ENCODE assay signal across 18 cellular contexts in genomic region chr16:83066011-83066410, GRCh38.
"Had no signal": no experiment of that assay in that cellular context is flagged by ENCODE, and none has a peak within 500 bp of the region (broad histone marks: within the 10 kb centered on the region; RNA-seq: fewer than 3 reads in every experiment).

No MANE protein-coding gene starts in this region.

- H3K79me2 ChIP-seq: hepatocyte had no signal

- H2AFZ ChIP-seq: hepatocyte had no signal

- DNase-seq: dermis blood vessel endothelial cell; dorsolateral prefrontal cortex; effector CD4-positive, alpha-beta T cell; effector memory CD4-positive, alpha-beta T cell; foreskin keratinocyte; heart left ventricle; hypothalamus; left cardiac atrium; left lung; left ventricle myocardium superior; lower lobe of right lung; mesenchymal stem cell; mucosa of descending colon; naive B cell had no signal

- H3K4me1 ChIP-seq: foreskin keratinocyte, gastroesophageal sphincter, left lung, lower lobe of right lung had no signal

- H3K4me3 ChIP-seq: coronary artery, dorsolateral prefrontal cortex, esophagus muscularis mucosa, gastroesophageal sphincter, heart left ventricle, hepatocyte, left lung, lower lobe of right lung, mucosa of descending colon had no signal

- H3K4me2 ChIP-seq: hepatocyte had no signal

- ATAC-seq: foreskin keratinocyte, gastroesophageal sphincter, heart left ventricle, left cardiac atrium, left lung, left ventricle myocardium superior, lower lobe of right lung, mucosa of descending colon had no signal

- H3K9me3 ChIP-seq: esophagus muscularis mucosa, gastroesophageal sphincter, left lung, lower lobe of right lung, mucosa of descending colon had no signal

- H3K27ac ChIP-seq: coronary artery, dorsolateral prefrontal cortex, esophagus muscularis mucosa, foreskin keratinocyte, gastroesophageal sphincter, heart left ventricle, hepatocyte, left lung, lower lobe of right lung had no signal

- H3K36me3 ChIP-seq: esophagus muscularis mucosa, gastroesophageal sphincter, heart left ventricle, left lung, lower lobe of right lung had no signal

- H3K27me3 ChIP-seq: dorsolateral prefrontal cortex, esophagus muscularis mucosa, foreskin keratinocyte, gastroesophageal sphincter, heart left ventricle, hepatocyte, left lung had no signal
